17 cellular contexts compared by ENCODE assay signal in the genomic region with DNA sequence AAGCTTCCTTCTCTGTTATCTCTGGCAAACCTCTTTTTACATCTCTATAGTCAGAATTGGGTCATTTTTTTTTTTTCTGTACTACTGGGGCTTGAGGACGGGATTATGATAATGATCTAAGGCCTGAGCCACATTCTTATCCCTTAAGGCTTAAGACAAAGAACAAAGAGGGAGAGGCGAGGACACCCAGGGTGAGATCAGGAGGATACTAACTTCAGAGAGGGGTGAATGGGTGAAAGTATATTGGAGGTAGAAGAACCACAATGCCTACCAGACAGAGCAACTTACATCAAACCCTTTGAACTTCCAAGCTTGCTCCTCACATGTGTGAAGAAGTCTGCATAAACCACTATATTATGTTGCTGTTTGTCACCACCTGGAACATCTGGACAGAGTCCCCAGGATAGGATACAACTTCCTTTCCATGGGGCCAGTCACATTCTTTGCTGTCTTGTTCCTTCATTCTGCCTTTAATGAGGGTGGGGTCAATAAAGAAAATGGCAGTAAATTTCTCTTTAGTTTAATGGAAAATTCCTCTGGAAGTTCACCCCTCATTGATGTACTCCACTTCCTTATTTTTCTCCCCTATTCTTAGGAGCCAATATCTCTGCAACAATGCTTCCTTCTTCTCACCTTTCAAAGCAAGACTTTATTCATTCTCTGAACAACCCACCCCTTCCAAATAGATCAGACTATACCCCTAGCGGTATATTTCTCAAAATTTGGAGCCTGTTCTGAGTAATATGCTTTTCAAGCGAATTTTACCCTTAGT.
"Had no signal": no experiment of that assay in that cellular context is flagged by ENCODE, and none has a peak within 500 bp of the region (broad histone marks: within the 10 kb centered on the region; RNA-seq: fewer than 3 reads in every experiment).

No MANE protein-coding gene starts in this region.

- H3K4me3 Mint-ChIP-seq: activated T-helper 17 cell treated with anti-CD3 and anti-CD28 coated beads, Interleukin-2, amount 50 U/mL, for 72 hours; neural crest cell had no signal

- ATAC-seq: activated T-helper 17 cell treated with anti-CD3 and anti-CD28 coated beads, Interleukin-2, amount 50 U/mL, for 72 hours had no signal

- H3K4me3 ChIP-seq: ascending aorta, breast epithelium, ovary, stomach, testis, upper lobe of left lung had no signal

- H3K4me1 Mint-ChIP-seq: activated T-helper 17 cell treated with anti-CD3 and anti-CD28 coated beads, Interleukin-2, amount 50 U/mL, for 72 hours had no signal

- H3K9me3 ChIP-seq: ascending aorta, breast epithelium, ovary, stomach, testis, upper lobe of left lung had no signal

- DNase-seq: activated CD4-positive, alpha-beta T cell treated with anti-CD3 and anti-CD28 coated beads, Interleukin-2, amount 50 U/mL, for 4 hours; activated CD4-positive, CD25-positive, alpha-beta regulatory T cell treated with anti-CD3 and anti-CD28 coated beads, Interleukin-2, amount 50 U/mL, for 72 hours; activated naive CD4-positive, alpha-beta T cell treated with Interleukin-2 at 50 U/mL for 16 hours; activated T-cell treated with anti-CD3 and anti-CD28 coated beads for 4 hours; cerebellar nuclear complex; effector CD8-positive, alpha-beta T cell; head of caudate nucleus; ovary; stimulated activated CD4-positive, alpha-beta T cell treated with anti-CD3 and anti-CD28 coated beads, Interleukin-1b, Interleukin-23, amount 100 ng/mL, for 48 hours; stomach; T-helper 2 cell; testis; upper lobe of left lung had no signal

- H3K27ac Mint-ChIP-seq: activated T-helper 17 cell treated with anti-CD3 and anti-CD28 coated beads, Interleukin-2, amount 50 U/mL, for 72 hours had no signal

- H3K27ac ChIP-seq: ascending aorta, breast epithelium, ovary, stomach, testis, upper lobe of left lung had no signal

- H3K36me3 ChIP-seq: ascending aorta, breast epithelium, ovary, stomach, upper lobe of left lung had no signal

- H3K4me1 ChIP-seq: breast epithelium, testis had no signal

- H3K27me3 ChIP-seq: ascending aorta, breast epithelium, ovary, stomach, testis, upper lobe of left lung had no signal

- H3K9me3 Mint-ChIP-seq: activated T-helper 17 cell treated with anti-CD3 and anti-CD28 coated beads, Interleukin-2, amount 50 U/mL, for 72 hours; neural crest cell had no signal
